13 cellular contexts compared by ENCODE assay signal in the genomic region with DNA sequence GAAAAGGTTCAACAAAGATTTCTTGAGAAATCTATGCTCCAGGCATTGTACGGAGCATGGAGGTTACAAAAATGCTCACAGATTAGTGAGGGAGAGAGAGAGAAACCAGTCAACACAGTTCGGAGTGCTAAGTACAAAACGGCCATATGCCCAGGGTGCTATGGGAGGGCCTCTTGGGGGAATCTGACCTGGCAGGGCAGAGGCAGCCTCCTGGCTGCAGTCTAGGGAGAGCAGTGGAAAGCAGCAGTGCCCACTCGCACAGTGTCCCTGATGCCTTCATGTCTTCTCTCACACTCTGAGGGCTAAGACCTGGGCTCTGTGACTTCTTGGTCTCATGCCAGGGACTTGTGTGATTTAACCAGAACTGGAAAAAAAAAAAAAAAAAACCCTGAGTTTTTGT. TPM values are rescaled to one million over a fixed set of nuclear protein-coding genes. Genes with fewer than 3 reads are reported as not detected.
DNase-seq lines count a peak whose midpoint lies in the region; ATAC-seq, FAIRE-seq and TF ChIP-seq lines count a peak whose summit lies in the region.
"Had no signal": no experiment of that assay in that cellular context is flagged by ENCODE, and none has a peak within 500 bp of the region (broad histone marks: within the 10 kb centered on the region; RNA-seq: fewer than 3 reads in every experiment).

No MANE protein-coding gene starts in this region.

- in situ Hi-C loops in HepG2 (cut with HindIII; ENCODE audit: extremely low pct_ligation_motif_present, low pct_unique_long_range_greater_than_20kb) = no loop called here

- TF ChIP-seq EP300 in HepG2 (IDR thresholded peaks at IDR 0.05; ENCODE audit: low read depth in 2 of 2, low read length in 2 of 2) (no peak), HepG2 (CRISPR knock-in tag; IDR thresholded peaks at IDR 0.05; ENCODE audit: borderline replicate concordance) (no peak), stomach (IDR thresholded peaks at IDR 0.05) (no peak)

- CTCF ChIA-PET in HepG2 (lab: Yijun Ruan, JAX; ENCODE audit: low intra/inter-chr PET ratio, low total read pairs) = no interaction called here

- no peak overlapping the region for H3K4me2 ChIP-seq in HepG2 (ENCODE audit: low read depth, low read length)

- no peak for FAIRE-seq in HepG2 (lab: Jason Lieb, UNC)

- no peaks in the 10 kb centered on the region for H3K9me3 ChIP-seq in HepG2 (ENCODE audit: low read length)
- H3K9me3 ChIP-seq in stomach smooth muscle (ENCODE audit: control insufficient read depth in 2 of 2, low read length in 2 of 2) = no peaks in the 10 kb centered on the region
- H3K9me3 ChIP-seq in stomach = no peaks in the 10 kb centered on the region
- H3K9me3 ChIP-seq: SJCRH30 had no signal

- BruUV-seq in HepG2 (replicated peaks; lab: Mats Ljungman, UMichigan) = no TSS peak

- H3K4me1 ChIP-seq in HepG2 (ENCODE audit: insufficient read depth, low read length) (peaks cover 13% of the 10 kb centered on the region; the same call in 1 of the 2 replicates), stomach smooth muscle (ENCODE audit: control insufficient read depth, insufficient read depth, low read length) (peaks cover 9% of the 10 kb centered on the region), stomach (peaks cover 0 to 19% (median 4%) of the 10 kb centered on the region in 4 donors)
- H3K4me1 ChIP-seq: SJCRH30 had no signal

- WGBS in HepG2 (ENCODE audit: low lambda C conversion rate) = 74% methylated on average over 4 of the region's 4 CpGs
- WGBS in stomach, 5 donors = 64 to 86% (median 74%) methylated on average over 4 of the region's 4 CpGs

- POLR2A ChIA-PET in HepG2 (lab: Yijun Ruan, JAX) = no interaction called here

- intact Hi-C loops in HepG2 (cut with micrococcal nuclease; ENCODE audit: unreplicated experiment) (loop anchor here (1.0 to 5.0 kb wide), 2 partner anchors 117 to 257 kb away; no protein-coding TSS in a partner anchor), stomach (cut with DNase I; ENCODE audit: low total_unique reads) (no loop called here)

- H3K4me3 ChIP-seq in HepG2 (replicated peaks in 1 of 3; ENCODE audit: insufficient read depth in 1 of 3, low read depth in 2 of 3, low read length in 3 of 3) = no peak overlapping the region
- peak overlapping the region in 1 of 2 donors; percentile 5 for H3K4me3 ChIP-seq in stomach smooth muscle (ENCODE audit: low read length in 2 of 2)
- H3K4me3 ChIP-seq in stomach = no peak overlapping the region
- H3K4me3 ChIP-seq: SJCRH30 had no signal

- DNase-seq in DMS 273 (lab: John Stamatoyannopoulos, UW; ENCODE audit: unreplicated experiment) (peak; percentile 43), DMS 273 treated with DMSO at 0.1 percent for 48 hours (lab: John Stamatoyannopoulos, UW) (no peak), astrocyte of the hippocampus (ENCODE audit: low read depth, low spot score) (peak; percentile 36), HepG2 (ENCODE audit: low spot score) (no peak), stomach (no peak)
- no peak for DNase-seq in stimulated activated CD4-positive, alpha-beta T cell treated with anti-CD3 and anti-CD28 coated beads, Interleukin-1b, Interleukin-23, amount 100 ng/mL, for 48 hours
- DNase-seq: activated CD8-positive, alpha-beta memory T cell treated with anti-CD3 and anti-CD28 coated beads, Interleukin-2, amount 50 U/mL, for 4 hours; activated naive CD8-positive, alpha-beta T cell treated with anti-CD3 and anti-CD28 coated beads, Interleukin-2, amount 10 ng/mL, durations not matched to agents 7 days and 5 days had no signal

- TF ChIP-seq CTCF in HepG2 (CRISPR knock-in tag; IDR thresholded peaks at IDR 0.05) (no peak), stomach (IDR thresholded peaks at IDR 0.05) (no peak)

- peak; percentile 90 for ATAC-seq in HepG2
- no peak for ATAC-seq in GM18907 (IDR thresholded peaks at IDR 0.05; ENCODE audit: unreplicated experiment)

- no peaks in the 10 kb centered on the region for H3K79me2 ChIP-seq in HepG2 (ENCODE audit: insufficient read depth, low read length)

- no peak overlapping the region for H2AFZ ChIP-seq in HepG2 (ENCODE audit: low read length)

- H3K27me3 ChIP-seq in HepG2 (ENCODE audit: control insufficient read depth in 1 of 2, insufficient read depth in 2 of 2, low read length in 2 of 2) (no peaks in the 10 kb centered on the region), stomach smooth muscle (ENCODE audit: control insufficient read depth in 1 of 2, insufficient read depth in 2 of 2, low read length in 2 of 2) (no peaks in the 10 kb centered on the region), stomach (no peaks in the 10 kb centered on the region)
- H3K27me3 ChIP-seq: SJCRH30 had no signal

- no peak for TF ChIP-seq RAD21 in HepG2 (CRISPR knock-in tag; IDR thresholded peaks at IDR 0.05)

- H3K9ac ChIP-seq in HepG2 (ENCODE audit: insufficient read depth, low read depth, low read length) (no peak overlapping the region), stomach smooth muscle (ENCODE audit: low read length in 2 of 2) (peak overlapping the region in 1 of 2 donors; percentile 7)

- no peaks in the 10 kb centered on the region for H3K36me3 ChIP-seq in HepG2 (replicated peaks in 1 of 2; ENCODE audit: control insufficient read depth in 1 of 2, insufficient read depth in 2 of 2, low read length in 2 of 2)
- peaks cover 4 to 7% of the 10 kb centered on the region in 2 donors for H3K36me3 ChIP-seq in stomach smooth muscle (ENCODE audit: control insufficient read depth in 2 of 2, insufficient read depth in 2 of 2, low read length in 2 of 2)
- peaks cover 0 to 12% (median 8%) of the 10 kb centered on the region in 4 donors for H3K36me3 ChIP-seq in stomach
- H3K36me3 ChIP-seq: SJCRH30 had no signal

- no peaks in the 10 kb centered on the region for H4K20me1 ChIP-seq in HepG2 (ENCODE audit: insufficient read depth, low read length)

- H3K27ac ChIP-seq in HepG2 (ENCODE audit: extremely low read length, insufficient read depth, low read length) = peak overlapping the region; percentile 15
- H3K27ac ChIP-seq in stomach smooth muscle (ENCODE audit: low read length) = peak overlapping the region; percentile 56
- peak overlapping the region in 1 of 5 donors; percentile 41 for H3K27ac ChIP-seq in stomach
- H3K27ac ChIP-seq: 22Rv1, SJCRH30, VCaP had no signal

- no peak for TF ChIP-seq POLR2A in HepG2 (IDR thresholded peaks at IDR 0.05; ENCODE audit: insufficient read depth in 1 of 2, low read depth in 2 of 2, low read length in 2 of 2)
- no peak for TF ChIP-seq POLR2A in stomach (IDR thresholded peaks at IDR 0.05)

TF ChIP-seq in HepG2, 621 proteins besides CTCF, POLR2A, EP300 and RAD21:
- TF ChIP-seq ZNF232 (CRISPR knock-in tag; IDR thresholded peaks at IDR 0.05; ENCODE audit: borderline replicate concordance) (no peak), HNF4A (CRISPR knock-in tag; IDR thresholded peaks at IDR 0.05) (peak; percentile 25)
TF ChIP-seq in HepG2: peak in this region for 1.

RNA-seq across cellular contexts. Expression of gene SMC5, which starts 29.8 kb away (rescaled TPM):
- total RNA-seq in HepG2 (2016; rRNA removed; fragmentation: Illumina TruSeq; extraction: Trizol) = 26.7 and 29.4 TPM in 2 replicates
- total RNA-seq in HepG2 (2016; cell fraction: cytosol; rRNA removed; fragmentation: Illumina TruSeq; extraction: Trizol; ENCODE audit: low read depth) = 3.0 and 7.2 TPM in 2 replicates
- total RNA-seq in HepG2 (2016; cell fraction: insoluble cytoplasmic fraction; rRNA removed; fragmentation: Illumina TruSeq; extraction: Trizol) = 23.0 and 30.7 TPM in 2 replicates
- total RNA-seq in HepG2 (2016; cell fraction: membrane; rRNA removed; fragmentation: Illumina TruSeq; extraction: Trizol) = 5.1 and 5.8 TPM in 2 replicates
- 32.5 and 53.1 TPM in 2 replicates for total RNA-seq in HepG2 (2016; cell fraction: nucleus; rRNA removed; fragmentation: Illumina TruSeq; extraction: Trizol)
- 7.2 TPM in 2 replicates for polyA plus RNA-seq in HepG2 (2011; rRNA removed)
- polyA plus RNA-seq in HepG2 (2011; cell fraction: cytosol; rRNA removed) = 3.5 and 20.3 TPM in 2 replicates
- polyA plus RNA-seq in HepG2 (2011; cell fraction: nucleus; rRNA removed) = 5.7 and 30.0 TPM in 2 replicates
- polyA plus RNA-seq in HepG2 (2012) = 9.5 and 13.0 TPM in 2 replicates
- polyA plus RNA-seq in HepG2 (2016; cell fraction: cytosol; fragmentation: Illumina TruSeq; extraction: Trizol; ENCODE audit: low read depth) = 0.41 and 0.53 TPM in 2 replicates
- polyA plus RNA-seq in HepG2 (2016; cell fraction: insoluble cytoplasmic fraction; fragmentation: Illumina TruSeq; extraction: Trizol; ENCODE audit: low read depth) = 20.4 and 21.3 TPM in 2 replicates
- 1.4 and 1.8 TPM in 2 replicates for polyA plus RNA-seq in HepG2 (2016; cell fraction: membrane; fragmentation: Illumina TruSeq; extraction: Trizol; ENCODE audit: low read depth)
- polyA plus RNA-seq in HepG2 (2016; cell fraction: nucleus; fragmentation: Illumina TruSeq; extraction: Trizol; ENCODE audit: insufficient read depth, low read depth) = 32.7 and 38.2 TPM in 2 replicates
- 2.9 and 5.1 TPM in 2 replicates for polyA minus RNA-seq in HepG2 (2011; rRNA and poly(A)+ RNA removed; ENCODE audit: low replicate concordance)
- polyA minus RNA-seq in HepG2 (2011; cell fraction: cytosol; rRNA and poly(A)+ RNA removed) = 8.5 and 9.0 TPM in 2 replicates
- 50.0 and 64.8 TPM in 2 replicates for polyA minus RNA-seq in HepG2 (2011; cell fraction: nucleus; rRNA and poly(A)+ RNA removed)
- 10 to 100 TPM; 12.9 to 93.8 (median 34.3) TPM for total RNA-seq in stomach
- polyA plus RNA-seq in stomach = 10 to 100 TPM in 1 of 3 donors, 1 to 10 TPM in 2; 7.9 to 10.1 (median 8.0) TPM

Comparison
In these comparisons a context has a peak if more than half of its experiments do, and no peak if none do; other contexts are left out.
1. DNase-seq: peak in DMS 273 (single experiment) and astrocyte of the hippocampus (single experiment); none in DMS 273 treated with DMSO at 0.1 percent for 48 hours (single experiment), HepG2 (single experiment), stomach (single experiment) and stimulated activated CD4-positive, alpha-beta T cell treated with anti-CD3 and anti-CD28 coated beads, Interleukin-1b, Interleukin-23, amount 100 ng/mL, for 48 hours (single experiment).